8 cellular contexts compared by ENCODE assay signal in genomic region chr5:88269222-88269771, GRCh38.
A peak's percentile ranks its signal among the peaks of the same experiment; 100 is the strongest.
DNase-seq lines count a peak whose midpoint lies in the region; ATAC-seq and TF ChIP-seq lines count a peak whose summit lies in the region.

No MANE protein-coding gene starts in this region.

- peak overlapping the region in 20 of 21 experiments; percentile 48 to 89 (median 82) for H3K27ac ChIP-seq in skin epidermis

- no peak for TF ChIP-seq POLR2A in GM18505 (IDR thresholded peaks at IDR 0.05; ENCODE audit: borderline replicate concordance, extremely low read depth, insufficient read depth, insufficient read length)

- H3K9ac ChIP-seq in NT2/D1 (ENCODE audit: insufficient read length, low read depth) = peak overlapping the region; percentile 80

- H3K4me1 ChIP-seq in NT2/D1 (ENCODE audit: insufficient read depth, insufficient read length) = no peaks in the 10 kb centered on the region

- peaks cover 21% of the 10 kb centered on the region for H3K36me3 ChIP-seq in NT2/D1 (ENCODE audit: insufficient read depth, insufficient read length, low read length)

- DNase-seq in AG10803 (ENCODE audit: low read depth) (no peak), NT2/D1 (ENCODE audit: low read depth, low spot score) (no peak), astrocyte of the cerebellum (ENCODE audit: low read depth) (no peak), COR-L47 (lab: John Stamatoyannopoulos, UW) (no peak)

- in situ Hi-C loops in astrocyte of the cerebellum (cut with HindIII; ENCODE audit: low sequenced_read_pairs) = loop anchor here (10.0 kb wide), 1 partner anchor 124 kb away; no protein-coding TSS in a partner anchor

- no peak for TF ChIP-seq CTCF in AG10803 (conservative IDR thresholded peaks at IDR 0.05; ENCODE audit: low read length)
- TF ChIP-seq CTCF in astrocyte of the cerebellum (IDR thresholded peaks at IDR 0.05; ENCODE audit: low read depth, low read length, missing control alignments) = no peak

- ATAC-seq in GM18505 (IDR thresholded peaks at IDR 0.05; ENCODE audit: unreplicated experiment) = peak; percentile 15
- peak; percentile 5 for ATAC-seq in HG02970 (IDR thresholded peaks at IDR 0.05; ENCODE audit: low FRiP score, unreplicated experiment)

- H3K27me3 ChIP-seq in NT2/D1 (ENCODE audit: insufficient read depth, insufficient read length) = no peaks in the 10 kb centered on the region

- peaks cover 12% of the 10 kb centered on the region; the same call in 1 of the 2 replicates for H3K9me3 ChIP-seq in NT2/D1 (ENCODE audit: insufficient read depth, low read length)
- H3K9me3 ChIP-seq in iPS-18c (ENCODE audit: control insufficient read depth, insufficient read depth, low read length) = no peaks in the 10 kb centered on the region

- peak overlapping the region; percentile 92 for H3K4me3 ChIP-seq in AG10803 (ENCODE audit: low read length)
- H3K4me3 ChIP-seq in NT2/D1 (ENCODE audit: insufficient read length, low read depth) = peak overlapping the region; percentile 96
- peak overlapping the region; percentile 99 for H3K4me3 ChIP-seq in astrocyte of the cerebellum (ENCODE audit: low read depth, low read length)
- H3K4me3 ChIP-seq in iPS-18c (ENCODE audit: insufficient read depth, low read depth, low read length) = peak overlapping the region; percentile 90
- peak overlapping the region; percentile 69 to 97 (median 84) for H3K4me3 ChIP-seq in skin epidermis
